ENCODE assay signal across 19 cellular contexts in the genomic region with DNA sequence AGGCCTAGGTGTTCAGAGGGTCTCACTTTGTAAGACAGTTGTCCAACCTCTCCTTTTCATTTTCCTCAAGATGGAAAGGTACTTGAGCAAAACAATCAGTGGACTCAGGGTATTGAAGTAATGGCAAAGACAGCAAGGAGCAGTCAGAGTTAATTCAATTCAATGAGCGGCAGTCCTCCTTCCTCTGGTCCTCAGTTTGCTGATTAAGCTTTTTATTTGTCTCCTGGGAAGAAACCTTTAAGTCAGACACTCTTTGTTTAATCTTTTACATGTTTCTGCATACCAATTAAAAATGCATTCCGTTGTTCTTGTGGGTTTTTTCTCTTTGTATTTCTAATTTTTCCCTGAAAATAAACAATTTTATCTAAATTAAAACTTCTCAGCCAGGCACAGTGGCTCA. TPM values are rescaled to one million over a fixed set of nuclear protein-coding genes. Genes with fewer than 3 reads are reported as not detected.
"Had no signal": no experiment of that assay in that cellular context is flagged by ENCODE, and none has a peak within 500 bp of the region (broad histone marks: within the 10 kb centered on the region; RNA-seq: fewer than 3 reads in every experiment).

No MANE protein-coding gene starts in this region.

- H3K27ac ChIP-seq: RWPE1 had no signal

- DNase-seq: KBM-7, MM.1S, NCI-H1092 treated with DMSO at 0.1 percent for 48 hours, NCI-H1436, NCI-H187, NCI-H2029, NCI-H2081 treated with DMSO at 0.1 percent for 48 hours, NCI-H2171, NCI-H226, NCI-H446, NCI-H510A, NCI-H524 treated with DMSO at 0.1 percent for 48 hours, NCI-H69, SHP77, T-helper 1 cell had no signal

- ATAC-seq: SK-N-SH treated with all-trans-retinoic acid at 6 μM for 48 hours had no signal

- FAIRE-seq: RCC 7860 had no signal

RNA-seq across cellular contexts. Expression of gene ALDH1L1, which starts 18.9 kb away (rescaled TPM):
- polyA plus RNA-seq: IgD-negative memory B cell had no signal
